Comparison of ENCODE assay signal across 1 cellular context in genomic region chr7:155205368-155206285, GRCh38.
A peak's percentile ranks its signal among the peaks of the same experiment; 100 is the strongest.
TF ChIP-seq lines count a peak whose summit lies in the region.

No MANE protein-coding gene starts in this region.

TF ChIP-seq in K562, 482 proteins besides CTCF, POLR2A, EP300 and RAD21 (continued from another document and continues in another):
- peak; percentile 78 for TF ChIP-seq ARID4B (CRISPR knock-in tag; IDR thresholded peaks at IDR 0.05)
- peak; percentile 64; the same call in 1 of the 2 replicates for TF ChIP-seq MAFF (IDR thresholded peaks at IDR 0.05; ENCODE audit: low read length)
- no peak for TF ChIP-seq RBM22 (IDR thresholded peaks at IDR 0.05; ENCODE audit: low read depth, low read length, poor library complexity, severe bottlenecking)
- no peak for TF ChIP-seq ZNF311 (CRISPR knock-in tag; IDR thresholded peaks at IDR 0.05)
- TF ChIP-seq MTA2 (IDR thresholded peaks at IDR 0.05; ENCODE audit: low read depth), result peak; percentile 65
- peak; percentile 75; the same call in 1 of the 2 replicates for TF ChIP-seq MEF2D (tag; conservative IDR thresholded peaks at IDR 0.05; ENCODE audit: low read depth)
- no peak for TF ChIP-seq MED1 (CRISPR knock-in tag; IDR thresholded peaks at IDR 0.05; ENCODE audit: borderline replicate concordance)
- TF ChIP-seq NFIC (IDR thresholded peaks at IDR 0.05), result no peak; the same call in none of the 2 replicates
- peak; percentile 89 for TF ChIP-seq HDAC2 (IDR thresholded peaks at IDR 0.05)
- peak; percentile 95; the same call in 1 of the 2 replicates for TF ChIP-seq ZNF592 (IDR thresholded peaks at IDR 0.05)
- 0 out of 2 replicates have a peak, but pooled peaks have one; percentile 5 for TF ChIP-seq GABPB2 (CRISPR knock-in tag; conservative IDR thresholded peaks at IDR 0.05)
- peak; percentile 99 for TF ChIP-seq FOXP4 (CRISPR knock-in tag; IDR thresholded peaks at IDR 0.05; ENCODE audit: borderline replicate concordance)
- no peak for TF ChIP-seq ZNF445 (CRISPR knock-in tag; IDR thresholded peaks at IDR 0.05; ENCODE audit: low read depth)
- TF ChIP-seq TSC22D4 (tag; IDR thresholded peaks at IDR 0.05), result peak; percentile 98
- no peak for TF ChIP-seq ZNF134 (CRISPR knock-in tag; conservative IDR thresholded peaks at IDR 0.05)
- TF ChIP-seq ZNF444 (CRISPR knock-in tag; IDR thresholded peaks at IDR 0.05), result no peak
- TF ChIP-seq ZNF668 (CRISPR knock-in tag; IDR thresholded peaks at IDR 0.05), result no peak
- TF ChIP-seq ZNF644 (tag; IDR thresholded peaks at IDR 0.05; ENCODE audit: low read depth), result peak; percentile 92
- TF ChIP-seq FOXO4 (CRISPR knock-in tag; IDR thresholded peaks at IDR 0.05), result no peak
- TF ChIP-seq, protein P1, sequence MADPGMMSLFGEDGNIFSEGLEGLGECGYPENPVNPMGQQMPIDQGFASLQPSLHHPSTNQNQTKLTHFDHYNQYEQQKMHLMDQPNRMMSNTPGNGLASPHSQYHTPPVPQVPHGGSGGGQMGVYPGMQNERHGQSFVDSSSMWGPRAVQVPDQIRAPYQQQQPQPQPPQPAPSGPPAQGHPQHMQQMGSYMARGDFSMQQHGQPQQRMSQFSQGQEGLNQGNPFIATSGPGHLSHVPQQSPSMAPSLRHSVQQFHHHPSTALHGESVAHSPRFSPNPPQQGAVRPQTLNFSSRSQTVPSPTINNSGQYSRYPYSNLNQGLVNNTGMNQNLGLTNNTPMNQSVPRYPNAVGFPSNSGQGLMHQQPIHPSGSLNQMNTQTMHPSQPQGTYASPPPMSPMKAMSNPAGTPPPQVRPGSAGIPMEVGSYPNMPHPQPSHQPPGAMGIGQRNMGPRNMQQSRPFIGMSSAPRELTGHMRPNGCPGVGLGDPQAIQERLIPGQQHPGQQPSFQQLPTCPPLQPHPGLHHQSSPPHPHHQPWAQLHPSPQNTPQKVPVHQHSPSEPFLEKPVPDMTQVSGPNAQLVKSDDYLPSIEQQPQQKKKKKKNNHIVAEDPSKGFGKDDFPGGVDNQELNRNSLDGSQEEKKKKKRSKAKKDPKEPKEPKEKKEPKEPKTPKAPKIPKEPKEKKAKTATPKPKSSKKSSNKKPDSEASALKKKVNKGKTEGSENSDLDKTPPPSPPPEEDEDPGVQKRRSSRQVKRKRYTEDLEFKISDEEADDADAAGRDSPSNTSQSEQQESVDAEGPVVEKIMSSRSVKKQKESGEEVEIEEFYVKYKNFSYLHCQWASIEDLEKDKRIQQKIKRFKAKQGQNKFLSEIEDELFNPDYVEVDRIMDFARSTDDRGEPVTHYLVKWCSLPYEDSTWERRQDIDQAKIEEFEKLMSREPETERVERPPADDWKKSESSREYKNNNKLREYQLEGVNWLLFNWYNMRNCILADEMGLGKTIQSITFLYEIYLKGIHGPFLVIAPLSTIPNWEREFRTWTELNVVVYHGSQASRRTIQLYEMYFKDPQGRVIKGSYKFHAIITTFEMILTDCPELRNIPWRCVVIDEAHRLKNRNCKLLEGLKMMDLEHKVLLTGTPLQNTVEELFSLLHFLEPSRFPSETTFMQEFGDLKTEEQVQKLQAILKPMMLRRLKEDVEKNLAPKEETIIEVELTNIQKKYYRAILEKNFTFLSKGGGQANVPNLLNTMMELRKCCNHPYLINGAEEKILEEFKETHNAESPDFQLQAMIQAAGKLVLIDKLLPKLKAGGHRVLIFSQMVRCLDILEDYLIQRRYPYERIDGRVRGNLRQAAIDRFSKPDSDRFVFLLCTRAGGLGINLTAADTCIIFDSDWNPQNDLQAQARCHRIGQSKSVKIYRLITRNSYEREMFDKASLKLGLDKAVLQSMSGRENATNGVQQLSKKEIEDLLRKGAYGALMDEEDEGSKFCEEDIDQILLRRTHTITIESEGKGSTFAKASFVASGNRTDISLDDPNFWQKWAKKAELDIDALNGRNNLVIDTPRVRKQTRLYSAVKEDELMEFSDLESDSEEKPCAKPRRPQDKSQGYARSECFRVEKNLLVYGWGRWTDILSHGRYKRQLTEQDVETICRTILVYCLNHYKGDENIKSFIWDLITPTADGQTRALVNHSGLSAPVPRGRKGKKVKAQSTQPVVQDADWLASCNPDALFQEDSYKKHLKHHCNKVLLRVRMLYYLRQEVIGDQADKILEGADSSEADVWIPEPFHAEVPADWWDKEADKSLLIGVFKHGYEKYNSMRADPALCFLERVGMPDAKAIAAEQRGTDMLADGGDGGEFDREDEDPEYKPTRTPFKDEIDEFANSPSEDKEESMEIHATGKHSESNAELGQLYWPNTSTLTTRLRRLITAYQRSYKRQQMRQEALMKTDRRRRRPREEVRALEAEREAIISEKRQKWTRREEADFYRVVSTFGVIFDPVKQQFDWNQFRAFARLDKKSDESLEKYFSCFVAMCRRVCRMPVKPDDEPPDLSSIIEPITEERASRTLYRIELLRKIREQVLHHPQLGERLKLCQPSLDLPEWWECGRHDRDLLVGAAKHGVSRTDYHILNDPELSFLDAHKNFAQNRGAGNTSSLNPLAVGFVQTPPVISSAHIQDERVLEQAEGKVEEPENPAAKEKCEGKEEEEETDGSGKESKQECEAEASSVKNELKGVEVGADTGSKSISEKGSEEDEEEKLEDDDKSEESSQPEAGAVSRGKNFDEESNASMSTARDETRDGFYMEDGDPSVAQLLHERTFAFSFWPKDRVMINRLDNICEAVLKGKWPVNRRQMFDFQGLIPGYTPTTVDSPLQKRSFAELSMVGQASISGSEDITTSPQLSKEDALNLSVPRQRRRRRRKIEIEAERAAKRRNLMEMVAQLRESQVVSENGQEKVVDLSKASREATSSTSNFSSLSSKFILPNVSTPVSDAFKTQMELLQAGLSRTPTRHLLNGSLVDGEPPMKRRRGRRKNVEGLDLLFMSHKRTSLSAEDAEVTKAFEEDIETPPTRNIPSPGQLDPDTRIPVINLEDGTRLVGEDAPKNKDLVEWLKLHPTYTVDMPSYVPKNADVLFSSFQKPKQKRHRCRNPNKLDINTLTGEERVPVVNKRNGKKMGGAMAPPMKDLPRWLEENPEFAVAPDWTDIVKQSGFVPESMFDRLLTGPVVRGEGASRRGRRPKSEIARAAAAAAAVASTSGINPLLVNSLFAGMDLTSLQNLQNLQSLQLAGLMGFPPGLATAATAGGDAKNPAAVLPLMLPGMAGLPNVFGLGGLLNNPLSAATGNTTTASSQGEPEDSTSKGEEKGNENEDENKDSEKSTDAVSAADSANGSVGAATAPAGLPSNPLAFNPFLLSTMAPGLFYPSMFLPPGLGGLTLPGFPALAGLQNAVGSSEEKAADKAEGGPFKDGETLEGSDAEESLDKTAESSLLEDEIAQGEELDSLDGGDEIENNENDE (IDR thresholded peaks at IDR 0.05; ENCODE audit: low read depth, low read length), result no peak
- no peak for TF ChIP-seq ZNF655 (CRISPR knock-in tag; IDR thresholded peaks at IDR 0.05)
- TF ChIP-seq, protein P2, sequence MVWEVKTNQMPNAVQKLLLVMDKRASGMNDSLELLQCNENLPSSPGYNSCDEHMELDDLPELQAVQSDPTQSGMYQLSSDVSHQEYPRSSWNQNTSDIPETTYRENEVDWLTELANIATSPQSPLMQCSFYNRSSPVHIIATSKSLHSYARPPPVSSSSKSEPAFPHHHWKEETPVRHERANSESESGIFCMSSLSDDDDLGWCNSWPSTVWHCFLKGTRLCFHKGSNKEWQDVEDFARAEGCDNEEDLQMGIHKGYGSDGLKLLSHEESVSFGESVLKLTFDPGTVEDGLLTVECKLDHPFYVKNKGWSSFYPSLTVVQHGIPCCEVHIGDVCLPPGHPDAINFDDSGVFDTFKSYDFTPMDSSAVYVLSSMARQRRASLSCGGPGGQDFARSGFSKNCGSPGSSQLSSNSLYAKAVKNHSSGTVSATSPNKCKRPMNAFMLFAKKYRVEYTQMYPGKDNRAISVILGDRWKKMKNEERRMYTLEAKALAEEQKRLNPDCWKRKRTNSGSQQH (CRISPR knock-in tag; IDR thresholded peaks at IDR 0.05), result peak; percentile 99
- peak; percentile 93 to 94 for TF ChIP-seq MAZ (CRISPR knock-in tag; conservative IDR thresholded peaks at IDR 0.05 in 1 of 2, IDR thresholded peaks at IDR 0.05 in 1 of 2)
- peak; percentile 92 for TF ChIP-seq TAF1 (IDR thresholded peaks at IDR 0.05; ENCODE audit: control insufficient read depth, extremely low read depth, insufficient read depth, low read length, severe bottlenecking)
- no peak for TF ChIP-seq HNRNPUL1 (IDR thresholded peaks at IDR 0.05; ENCODE audit: low read length)
- TF ChIP-seq TRIM24 (IDR thresholded peaks at IDR 0.05), result peak; percentile 70 to 74; a peak in 3 of 4 replicates
